In genomic region chr2:112139033-112139614, GRCh38 we compare ENCODE assay signal across 9 cellular contexts. TPM values are rescaled to one million over a fixed set of nuclear protein-coding genes. Genes with fewer than 3 reads are reported as not detected.
DNase-seq lines count a peak whose midpoint lies in the region; ATAC-seq, FAIRE-seq and TF ChIP-seq lines count a peak whose summit lies in the region.
"Not testable (repeated sequence)": the region's sequence is repeated elsewhere in the genome, so short reads cannot be mapped to it uniquely, and the experiment has no call there.
"Had no signal": no experiment of that assay in that cellular context is flagged by ENCODE, and none has a peak within 500 bp of the region (broad histone marks: within the 10 kb centered on the region; RNA-seq: fewer than 3 reads in every experiment).

No MANE protein-coding gene starts in this region.

- CTCF ChIA-PET in mammary epithelial cell (lab: Charles Lee; ENCODE audit: low non-redundant PET) = not testable (repeated sequence)

- H3K36me3 Mint-ChIP-seq in T-helper 17 cell (ENCODE audit: low read depth); osteocyte (ENCODE audit: unreplicated experiment): not testable (repeated sequence)

- H3K4me1 ChIP-seq in ACC112 (ENCODE audit: control insufficient read depth, insufficient read depth, low read length, unreplicated experiment); iPS-20b (ENCODE audit: insufficient read depth, low read length): not testable (repeated sequence)
- peaks cover 11% of the 10 kb centered on the region for H3K4me1 ChIP-seq in mammary epithelial cell (ENCODE audit: insufficient read depth, low read length)
- peaks cover 13% of the 10 kb centered on the region for H3K4me1 ChIP-seq in suprapubic skin

- H3K9me3 Mint-ChIP-seq in osteocyte (ENCODE audit: unreplicated experiment) = not testable (repeated sequence)

- TF ChIP-seq EP300 in suprapubic skin (IDR thresholded peaks at IDR 0.05) = not testable (repeated sequence)

- in situ Hi-C loops in mammary epithelial cell (cut with MboI; ENCODE audit: low sequenced_read_pairs in 2 of 2) = not testable (repeated sequence)

- H3K27me3 ChIP-seq in ACC112 (ENCODE audit: insufficient read depth, low read length); mammary epithelial cell (ENCODE audit: insufficient read depth, low read length); suprapubic skin: not testable (repeated sequence)
- peaks cover 73% of the 10 kb centered on the region for H3K27me3 ChIP-seq in iPS-20b (ENCODE audit: insufficient read depth, low read length)

- not testable (repeated sequence) for TF ChIP-seq CTCF in mammary epithelial cell (conservative IDR thresholded peaks at IDR 0.05 in 1 of 2, IDR thresholded peaks at IDR 0.05 in 1 of 2; ENCODE audit: extremely low read depth in 1 of 2, insufficient read depth in 1 of 2, low read depth in 1 of 2, low read length in 2 of 2); fibroblast of pulmonary artery (IDR thresholded peaks at IDR 0.05; ENCODE audit: low read length, missing control alignments); osteocyte (IDR thresholded peaks at IDR 0.05); suprapubic skin (IDR thresholded peaks at IDR 0.05)

- dilution Hi-C loops in mammary epithelial cell (cut with HindIII; ENCODE audit: low sequenced_read_pairs) = loop anchor here (5.0 kb wide), 2 partner anchors 53 to 62 kb away; no protein-coding TSS in a partner anchor

- H3K4me3 ChIP-seq in ACC112 (ENCODE audit: low read depth, low read length) = peak overlapping the region; percentile 92
- not testable (repeated sequence) for H3K4me3 ChIP-seq in mammary epithelial cell (replicated peaks in 1 of 3; ENCODE audit: insufficient read depth in 1 of 3, low read depth in 2 of 3, low read length in 3 of 3)
- H3K4me3 ChIP-seq in fibroblast of pulmonary artery (replicated peaks; ENCODE audit: low read depth, low read length) = peak overlapping the region; percentile 57
- H3K4me3 ChIP-seq in iPS-20b (ENCODE audit: low read length) = peak overlapping the region; percentile 73; the same call in 1 of the 2 replicates
- H3K4me3 ChIP-seq in suprapubic skin = peak overlapping the region; percentile 61

- intact Hi-C loops in mammary epithelial cell (cut with micrococcal nuclease) = not testable (repeated sequence)

- H3K79me2 ChIP-seq in ACC112 (ENCODE audit: control insufficient read depth, insufficient read depth, low read length, unreplicated experiment); mammary epithelial cell (ENCODE audit: insufficient read depth, low read length): not testable (repeated sequence)

- H3K9ac ChIP-seq in mammary epithelial cell (ENCODE audit: insufficient read depth, low read length); iPS-20b (ENCODE audit: low read depth, low read length): not testable (repeated sequence)

- not testable (repeated sequence) for DNase-seq in H54 (ENCODE audit: insufficient read length, low spot score); T-helper 17 cell; mammary epithelial cell; fibroblast of pulmonary artery (ENCODE audit: low read depth); osteocyte (ENCODE audit: extremely low spot score, unreplicated experiment); suprapubic skin (ENCODE audit: low spot score in 2 of 2)

- TF ChIP-seq POLR2A in H54 (IDR thresholded peaks at IDR 0.05; ENCODE audit: low read depth, low read length) = 0 out of 2 replicates have a peak, but pooled peaks have one; percentile 22
- not testable (repeated sequence) for TF ChIP-seq POLR2A in suprapubic skin (IDR thresholded peaks at IDR 0.05)

- H3K27me3 Mint-ChIP-seq in T-helper 17 cell = peaks cover 37% of the 10 kb centered on the region
- H3K27me3 Mint-ChIP-seq in osteocyte (ENCODE audit: unreplicated experiment) = not testable (repeated sequence)

- H3K4me3 Mint-ChIP-seq in T-helper 17 cell = peak overlapping the region; percentile 79
- H3K4me3 Mint-ChIP-seq in osteocyte (ENCODE audit: unreplicated experiment) = peak overlapping the region; percentile 22

- not testable (repeated sequence) for BruUV-seq in mammary epithelial cell (replicated peaks; lab: Mats Ljungman, UMichigan)

- H3K27ac Mint-ChIP-seq in T-helper 17 cell; osteocyte (ENCODE audit: unreplicated experiment): not testable (repeated sequence)

- ATAC-seq in T-helper 17 cell = not testable (repeated sequence)

- H2AFZ ChIP-seq in ACC112 (ENCODE audit: low read length, unreplicated experiment) = not testable (repeated sequence)
- H2AFZ ChIP-seq in mammary epithelial cell (ENCODE audit: low read depth, low read length) = peak overlapping the region; percentile 87

- not testable (repeated sequence) for FAIRE-seq in H54 (lab: Jason Lieb, UNC)

- H4K20me1 ChIP-seq in mammary epithelial cell (ENCODE audit: insufficient read depth, low read length) = not testable (repeated sequence)

- WGBS in mammary epithelial cell (ENCODE audit: low coverage, missing lambda C conversion rate) = no CpG with 5 or more reads among the region's 32 CpGs
- WGBS in suprapubic skin = 2% methylated on average over 13 of the region's 32 CpGs

- H3K27ac ChIP-seq in ACC112 (ENCODE audit: low read depth, low read length); mammary epithelial cell (ENCODE audit: insufficient read depth, low read depth, low read length); iPS-20b (ENCODE audit: low read length); suprapubic skin: not testable (repeated sequence)

- peak overlapping the region; percentile 95 for H3K4me2 ChIP-seq in mammary epithelial cell (ENCODE audit: insufficient read depth, low read depth, low read length)

- H3K4me1 Mint-ChIP-seq in T-helper 17 cell = peaks cover 11% of the 10 kb centered on the region
- not testable (repeated sequence) for H3K4me1 Mint-ChIP-seq in osteocyte (ENCODE audit: unreplicated experiment)

- not testable (repeated sequence) for H3K36me3 ChIP-seq in ACC112 (ENCODE audit: insufficient read depth, low read length); mammary epithelial cell (ENCODE audit: insufficient read depth, low read length); iPS-20b (ENCODE audit: insufficient read depth, low read depth, low read length); suprapubic skin

- H3K9me3 ChIP-seq in T-helper 17 cell (ENCODE audit: control insufficient read depth, low read length, poor library complexity, severe bottlenecking); mammary epithelial cell (replicated peaks; ENCODE audit: insufficient read depth, low read length); iPS-20b (ENCODE audit: insufficient read depth, low read depth, low read length); suprapubic skin: not testable (repeated sequence)

RNA-seq across cellular contexts. Expression of gene FBLN7, which starts 0.9 kb away (rescaled TPM):
- total RNA-seq in T-helper 17 cell (10 to 100 TPM; 17.2 to 21.7 TPM), mammary epithelial cell (1 to 10 TPM in 1 of 2 donors, under 1 TPM in 1; 0.21 to 1.5 TPM), osteocyte (3.9 and 4.1 TPM in 2 replicates), suprapubic skin (1 to 10 TPM; 2.5 to 5.8 (median 4.0) TPM)
- polyA plus RNA-seq in mammary epithelial cell = 0.18 TPM
- polyA minus RNA-seq in mammary epithelial cell = not detected
- total RNA-seq: Daoy had no signal
